In the genomic region with DNA sequence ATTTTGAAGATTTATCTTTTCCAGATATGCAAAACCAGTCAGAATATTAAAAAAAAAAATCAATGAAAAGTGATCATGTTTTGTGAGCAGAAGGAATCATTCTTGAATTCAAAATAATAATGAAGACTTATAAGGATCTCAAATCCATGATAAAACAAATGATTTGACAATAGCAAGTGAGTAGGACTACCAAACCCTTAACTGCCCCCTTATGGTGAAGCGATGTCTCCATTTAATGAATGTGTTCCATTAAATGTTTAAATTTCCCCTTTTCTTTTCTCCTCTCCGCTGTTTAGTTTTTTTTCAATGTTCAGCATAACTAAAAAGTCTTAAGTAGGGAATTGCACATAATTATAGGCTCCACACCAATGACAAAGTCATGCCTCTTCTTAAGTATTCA, we compare ENCODE assay signal across 1 cellular context.
TF ChIP-seq lines count a peak whose summit lies in the region.

No MANE protein-coding gene starts in this region.

TF ChIP-seq in GM23338, 12 proteins besides CTCF, POLR2A, EP300 and RAD21 (continued from another document):
- TF ChIP-seq, protein P1, sequence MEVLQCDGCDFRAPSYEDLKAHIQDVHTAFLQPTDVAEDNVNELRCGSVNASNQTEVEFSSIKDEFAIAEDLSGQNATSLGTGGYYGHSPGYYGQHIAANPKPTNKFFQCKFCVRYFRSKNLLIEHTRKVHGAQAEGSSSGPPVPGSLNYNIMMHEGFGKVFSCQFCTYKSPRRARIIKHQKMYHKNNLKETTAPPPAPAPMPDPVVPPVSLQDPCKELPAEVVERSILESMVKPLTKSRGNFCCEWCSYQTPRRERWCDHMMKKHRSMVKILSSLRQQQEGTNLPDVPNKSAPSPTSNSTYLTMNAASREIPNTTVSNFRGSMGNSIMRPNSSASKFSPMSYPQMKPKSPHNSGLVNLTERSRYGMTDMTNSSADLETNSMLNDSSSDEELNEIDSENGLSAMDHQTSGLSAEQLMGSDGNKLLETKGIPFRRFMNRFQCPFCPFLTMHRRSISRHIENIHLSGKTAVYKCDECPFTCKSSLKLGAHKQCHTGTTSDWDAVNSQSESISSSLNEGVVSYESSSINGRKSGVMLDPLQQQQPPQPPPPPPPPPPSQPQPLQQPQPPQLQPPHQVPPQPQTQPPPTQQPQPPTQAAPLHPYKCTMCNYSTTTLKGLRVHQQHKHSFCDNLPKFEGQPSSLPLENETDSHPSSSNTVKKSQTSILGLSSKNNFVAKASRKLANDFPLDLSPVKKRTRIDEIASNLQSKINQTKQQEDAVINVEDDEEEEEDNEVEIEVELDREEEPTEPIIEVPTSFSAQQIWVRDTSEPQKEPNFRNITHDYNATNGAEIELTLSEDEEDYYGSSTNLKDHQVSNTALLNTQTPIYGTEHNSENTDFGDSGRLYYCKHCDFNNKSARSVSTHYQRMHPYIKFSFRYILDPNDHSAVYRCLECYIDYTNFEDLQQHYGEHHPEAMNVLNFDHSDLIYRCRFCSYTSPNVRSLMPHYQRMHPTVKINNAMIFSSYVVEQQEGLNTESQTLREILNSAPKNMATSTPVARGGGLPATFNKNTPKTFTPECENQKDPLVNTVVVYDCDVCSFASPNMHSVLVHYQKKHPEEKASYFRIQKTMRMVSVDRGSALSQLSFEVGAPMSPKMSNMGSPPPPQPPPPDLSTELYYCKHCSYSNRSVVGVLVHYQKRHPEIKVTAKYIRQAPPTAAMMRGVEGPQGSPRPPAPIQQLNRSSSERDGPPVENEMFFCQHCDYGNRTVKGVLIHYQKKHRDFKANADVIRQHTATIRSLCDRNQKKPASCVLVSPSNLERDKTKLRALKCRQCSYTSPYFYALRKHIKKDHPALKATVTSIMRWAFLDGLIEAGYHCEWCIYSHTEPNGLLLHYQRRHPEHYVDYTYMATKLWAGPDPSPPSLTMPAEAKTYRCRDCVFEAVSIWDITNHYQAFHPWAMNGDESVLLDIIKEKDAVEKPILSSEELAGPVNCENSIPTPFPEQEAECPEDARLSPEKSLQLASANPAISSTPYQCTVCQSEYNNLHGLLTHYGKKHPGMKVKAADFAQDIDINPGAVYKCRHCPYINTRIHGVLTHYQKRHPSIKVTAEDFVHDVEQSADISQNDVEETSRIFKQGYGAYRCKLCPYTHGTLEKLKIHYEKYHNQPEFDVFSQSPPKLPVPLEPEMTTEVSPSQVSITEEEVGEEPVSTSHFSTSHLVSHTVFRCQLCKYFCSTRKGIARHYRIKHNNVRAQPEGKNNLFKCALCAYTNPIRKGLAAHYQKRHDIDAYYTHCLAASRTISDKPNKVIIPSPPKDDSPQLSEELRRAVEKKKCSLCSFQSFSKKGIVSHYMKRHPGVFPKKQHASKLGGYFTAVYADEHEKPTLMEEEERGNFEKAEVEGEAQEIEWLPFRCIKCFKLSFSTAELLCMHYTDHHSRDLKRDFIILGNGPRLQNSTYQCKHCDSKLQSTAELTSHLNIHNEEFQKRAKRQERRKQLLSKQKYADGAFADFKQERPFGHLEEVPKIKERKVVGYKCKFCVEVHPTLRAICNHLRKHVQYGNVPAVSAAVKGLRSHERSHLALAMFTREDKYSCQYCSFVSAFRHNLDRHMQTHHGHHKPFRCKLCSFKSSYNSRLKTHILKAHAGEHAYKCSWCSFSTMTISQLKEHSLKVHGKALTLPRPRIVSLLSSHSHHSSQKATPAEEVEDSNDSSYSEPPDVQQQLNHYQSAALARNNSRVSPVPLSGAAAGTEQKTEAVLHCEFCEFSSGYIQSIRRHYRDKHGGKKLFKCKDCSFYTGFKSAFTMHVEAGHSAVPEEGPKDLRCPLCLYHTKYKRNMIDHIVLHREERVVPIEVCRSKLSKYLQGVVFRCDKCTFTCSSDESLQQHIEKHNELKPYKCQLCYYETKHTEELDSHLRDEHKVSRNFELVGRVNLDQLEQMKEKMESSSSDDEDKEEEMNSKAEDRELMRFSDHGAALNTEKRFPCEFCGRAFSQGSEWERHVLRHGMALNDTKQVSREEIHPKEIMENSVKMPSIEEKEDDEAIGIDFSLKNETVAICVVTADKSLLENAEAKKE (CRISPR knock-in tag; IDR thresholded peaks at IDR 0.05) = no peak
- no peak for TF ChIP-seq JUNB (IDR thresholded peaks at IDR 0.05; ENCODE audit: unreplicated experiment)
- no peak for TF ChIP-seq STAT1 (IDR thresholded peaks at IDR 0.05; ENCODE audit: unreplicated experiment)
- TF ChIP-seq ZNF331 (CRISPR knock-in tag; IDR thresholded peaks at IDR 0.05; ENCODE audit: low read depth) = no peak
- TF ChIP-seq CREB1 (CRISPR knock-in tag; IDR thresholded peaks at IDR 0.05; ENCODE audit: low read depth) = no peak
- TF ChIP-seq ZNF114 (CRISPR knock-in tag; IDR thresholded peaks at IDR 0.05) = no peak
- TF ChIP-seq, protein P2, sequence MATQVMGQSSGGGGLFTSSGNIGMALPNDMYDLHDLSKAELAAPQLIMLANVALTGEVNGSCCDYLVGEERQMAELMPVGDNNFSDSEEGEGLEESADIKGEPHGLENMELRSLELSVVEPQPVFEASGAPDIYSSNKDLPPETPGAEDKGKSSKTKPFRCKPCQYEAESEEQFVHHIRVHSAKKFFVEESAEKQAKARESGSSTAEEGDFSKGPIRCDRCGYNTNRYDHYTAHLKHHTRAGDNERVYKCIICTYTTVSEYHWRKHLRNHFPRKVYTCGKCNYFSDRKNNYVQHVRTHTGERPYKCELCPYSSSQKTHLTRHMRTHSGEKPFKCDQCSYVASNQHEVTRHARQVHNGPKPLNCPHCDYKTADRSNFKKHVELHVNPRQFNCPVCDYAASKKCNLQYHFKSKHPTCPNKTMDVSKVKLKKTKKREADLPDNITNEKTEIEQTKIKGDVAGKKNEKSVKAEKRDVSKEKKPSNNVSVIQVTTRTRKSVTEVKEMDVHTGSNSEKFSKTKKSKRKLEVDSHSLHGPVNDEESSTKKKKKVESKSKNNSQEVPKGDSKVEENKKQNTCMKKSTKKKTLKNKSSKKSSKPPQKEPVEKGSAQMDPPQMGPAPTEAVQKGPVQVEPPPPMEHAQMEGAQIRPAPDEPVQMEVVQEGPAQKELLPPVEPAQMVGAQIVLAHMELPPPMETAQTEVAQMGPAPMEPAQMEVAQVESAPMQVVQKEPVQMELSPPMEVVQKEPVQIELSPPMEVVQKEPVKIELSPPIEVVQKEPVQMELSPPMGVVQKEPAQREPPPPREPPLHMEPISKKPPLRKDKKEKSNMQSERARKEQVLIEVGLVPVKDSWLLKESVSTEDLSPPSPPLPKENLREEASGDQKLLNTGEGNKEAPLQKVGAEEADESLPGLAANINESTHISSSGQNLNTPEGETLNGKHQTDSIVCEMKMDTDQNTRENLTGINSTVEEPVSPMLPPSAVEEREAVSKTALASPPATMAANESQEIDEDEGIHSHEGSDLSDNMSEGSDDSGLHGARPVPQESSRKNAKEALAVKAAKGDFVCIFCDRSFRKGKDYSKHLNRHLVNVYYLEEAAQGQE (IDR thresholded peaks at IDR 0.05; ENCODE audit: unreplicated experiment) = no peak
- TF ChIP-seq EZH2 (IDR thresholded peaks at IDR 0.05; ENCODE audit: low read depth, unreplicated experiment) = no peak
- TF ChIP-seq NANOG (IDR thresholded peaks at IDR 0.05; ENCODE audit: borderline replicate concordance) = no peak
